Comparison of ENCODE assay signal across 26 cellular contexts in genomic region chr9:99911600-99911999, GRCh38.
"Had no signal": no experiment of that assay in that cellular context is flagged by ENCODE, and none has a peak within 500 bp of the region (broad histone marks: within the 10 kb centered on the region; RNA-seq: fewer than 3 reads in every experiment).

No MANE protein-coding gene starts in this region.

- H3K27ac ChIP-seq: colonic mucosa, epithelial cell of prostate, esophagus squamous epithelium, gastrocnemius medialis, heart right ventricle, left lung, lower lobe of right lung had no signal

- H3K27me3 Mint-ChIP-seq: dendritic cell treated with granulocyte-macrophage colony-stimulating factor and Interleukin-4, amounts not matched to agents 40 ng/mL and 50 ng/mL, for 4 days; effector memory CD8-positive, alpha-beta T cell; naive B cell had no signal

- H3K9me3 Mint-ChIP-seq: dendritic cell treated with granulocyte-macrophage colony-stimulating factor and Interleukin-4, amounts not matched to agents 40 ng/mL and 50 ng/mL, for 4 days; effector memory CD8-positive, alpha-beta T cell; endodermal cell; mesothelial cell of epicardium; naive B cell had no signal

- FAIRE-seq: keratinocyte had no signal

- ATAC-seq: effector memory CD8-positive, alpha-beta T cell; esophagus mucosa; gastrocnemius medialis; heart right ventricle; left cardiac atrium; left lung; left ventricle myocardium superior; lower lobe of right lung; mucosa of descending colon had no signal

- H3K27ac Mint-ChIP-seq: dendritic cell treated with granulocyte-macrophage colony-stimulating factor and Interleukin-4, amounts not matched to agents 40 ng/mL and 50 ng/mL, for 4 days; effector memory CD8-positive, alpha-beta T cell; endodermal cell; mesothelial cell of epicardium had no signal

- H3K4me3 ChIP-seq: colonic mucosa, esophagus squamous epithelium, gastrocnemius medialis, heart right ventricle, left lung, lower lobe of right lung, mucosa of descending colon had no signal

- DNase-seq: colonic mucosa; cortex of kidney; effector CD8-positive, alpha-beta T cell; effector memory CD8-positive, alpha-beta T cell; endodermal cell; erythroblast; esophagus squamous epithelium; foreskin fibroblast; foreskin melanocyte; gastrocnemius medialis; glutamatergic neuron; head of caudate nucleus; heart right ventricle; hippocampal formation; left cardiac atrium; left lung; left ventricle myocardium superior; lower lobe of right lung; mesenchymal stem cell; mucosa of descending colon; naive B cell had no signal

- H3K9me3 ChIP-seq: colonic mucosa, esophagus squamous epithelium, gastrocnemius medialis, heart right ventricle, left lung, lower lobe of right lung, mucosa of descending colon had no signal

- H3K27me3 ChIP-seq: colonic mucosa, esophagus squamous epithelium, gastrocnemius medialis, heart right ventricle, left lung had no signal

- H3K4me3 Mint-ChIP-seq: dendritic cell treated with granulocyte-macrophage colony-stimulating factor and Interleukin-4, amounts not matched to agents 40 ng/mL and 50 ng/mL, for 4 days; effector memory CD8-positive, alpha-beta T cell; endodermal cell; mesothelial cell of epicardium; naive B cell had no signal

- H3K4me1 ChIP-seq: colonic mucosa had no signal

- H3K36me3 ChIP-seq: colonic mucosa had no signal
